In genomic region chr11:31450841-31451240, GRCh38 we compare ENCODE assay signal across 26 cellular contexts.
"Had no signal": no experiment of that assay in that cellular context is flagged by ENCODE, and none has a peak within 500 bp of the region (broad histone marks: within the 10 kb centered on the region; RNA-seq: fewer than 3 reads in every experiment).

No MANE protein-coding gene starts in this region.

- H3K36me3 ChIP-seq: ovary, transverse colon, uterus had no signal

- H3K27me3 ChIP-seq: neural progenitor cell, ovary, spleen, suprapubic skin, testis, tibial artery, transverse colon, upper lobe of right lung, uterus had no signal

- H3K27ac ChIP-seq: neural progenitor cell, ovary, parathyroid adenoma, psoas muscle, skin epidermis, spleen, suprapubic skin, testis, tibial artery, transverse colon, upper lobe of right lung, uterus had no signal

- H3K9me3 ChIP-seq: ovary, psoas muscle, spleen, suprapubic skin, testis, tibial artery, transverse colon, upper lobe of right lung, uterus had no signal

- H3K4me3 ChIP-seq: neural progenitor cell, ovary, psoas muscle, skin epidermis, smooth muscle cell, spleen, suprapubic skin, testis, tibial artery, transverse colon, upper lobe of right lung, uterus had no signal

- DNase-seq: natural killer cell; occipital lobe; ovary; posterior cingulate gyrus; psoas muscle; right cardiac atrium; spleen; stimulated activated CD4-positive, alpha-beta T cell treated with anti-CD3 and anti-CD28 coated beads, Interleukin-12 subunit alpha, Interleukin-12 subunit beta, amount 100 ng/mL, for 4 hours; stimulated activated CD4-positive, alpha-beta T cell treated with anti-CD3 and anti-CD28 coated beads, Interleukin-1b, Interleukin-23, amount 100 ng/mL, for 48 hours; stimulated activated CD4-positive, alpha-beta T cell treated with anti-CD3 and anti-CD28 coated beads, Interleukin-4, amount 100 ng/mL, for 1 hour; stimulated activated CD4-positive, alpha-beta T cell treated with anti-CD3 and anti-CD28 coated beads, Interleukin-4, amount 100 ng/mL, for 4 hours; stimulated activated CD8-positive, alpha-beta memory T cell treated with anti-CD3 and anti-CD28 coated beads, Interleukin-4, amount 100 ng/mL, for 48 hours; stimulated activated naive CD4-positive, alpha-beta T cell; stimulated activated naive CD8-positive, alpha-beta T cell treated with anti-CD3 and anti-CD28 coated beads, Interleukin-15, amount 100 ng/mL, for 72 hours; stimulated activated naive CD8-positive, alpha-beta T cell treated with anti-CD3 and anti-CD28 coated beads, Interleukin-15, Interleukin-2, amounts not matched to agents 100 U/mL and 50 U/mL, for 24 hours; substantia nigra; testis; tibial artery; transverse colon; upper lobe of right lung; uterus had no signal
